13 cellular contexts compared by ENCODE assay signal in genomic region chr22:24428751-24429410, GRCh38. TPM values are rescaled to one million over a fixed set of nuclear protein-coding genes. Genes with fewer than 3 reads are reported as not detected.
DNase-seq lines count a peak whose midpoint lies in the region; ATAC-seq, FAIRE-seq and TF ChIP-seq lines count a peak whose summit lies in the region.
"Had no signal": no experiment of that assay in that cellular context is flagged by ENCODE, and none has a peak within 500 bp of the region (broad histone marks: within the 10 kb centered on the region; RNA-seq: fewer than 3 reads in every experiment).

No MANE protein-coding gene starts in this region.

- 79% methylated on average over 10 of the region's 11 CpGs for WGBS in mesenchymal stem cell

- DNase-seq in NCI-H1694 treated with DMSO at 0.1 percent for 48 hours (lab: John Stamatoyannopoulos, UW) (peak; percentile 21), NCI-H1694 (lab: John Stamatoyannopoulos, UW) (no peak), GM12891 (ENCODE audit: insufficient read length, low spot score) (no peak), mesenchymal stem cell (no peak), ecto neural progenitor cell (ENCODE audit: low spot score) (no peak), DMS153 (lab: John Stamatoyannopoulos, UW) (no peak)
- peak; percentile 44 for DNase-seq in activated CD8-positive, alpha-beta T cell treated with anti-CD3 and anti-CD28 coated beads, Interleukin-2, amount 10 ng/mL, durations not matched to agents 7 days and 5 days
- no peak for DNase-seq in natural killer cell treated with Interleukin-12 subunit alpha and Interleukin-12 subunit beta and Interleukin-15 and Interleukin-18, amount 100 ng/mL, for 72 hours (ENCODE audit: low spot score)
- DNase-seq: 8988T, NCI-H345, T1000, testis had no signal

- H3K9me3 ChIP-seq in mesenchymal stem cell (ENCODE audit: control insufficient read depth, low read length), result no peaks in the 10 kb centered on the region
- H3K9me3 ChIP-seq: testis had no signal

- H2BK5ac ChIP-seq in mesenchymal stem cell (ENCODE audit: low read depth, low read length, poor library complexity, severe bottlenecking), result no peak overlapping the region

- peaks cover 9% of the 10 kb centered on the region for H3K36me3 Mint-ChIP-seq in activated CD8-positive, alpha-beta T cell treated with anti-CD3 and anti-CD28 coated beads, Interleukin-2, amount 10 ng/mL, durations not matched to agents 7 days and 5 days (ENCODE audit: low read depth)
- H3K36me3 Mint-ChIP-seq in natural killer cell treated with Interleukin-12 subunit alpha and Interleukin-12 subunit beta and Interleukin-15 and Interleukin-18, amount 100 ng/mL, for 72 hours, result no peaks in the 10 kb centered on the region

- FAIRE-seq in GM12891 (lab: Jason Lieb, UNC), result peak; percentile 69

- no peaks in the 10 kb centered on the region for H3K79me1 ChIP-seq in mesenchymal stem cell (replicated peaks; ENCODE audit: low read length, poor library complexity, severe bottlenecking)

- ATAC-seq in activated CD8-positive, alpha-beta T cell treated with anti-CD3 and anti-CD28 coated beads, Interleukin-2, amount 10 ng/mL, durations not matched to agents 7 days and 5 days, result peak; percentile 0
- ATAC-seq in natural killer cell treated with Interleukin-12 subunit alpha and Interleukin-12 subunit beta and Interleukin-15 and Interleukin-18, amount 100 ng/mL, for 72 hours, result no peak

- H3K18ac ChIP-seq in mesenchymal stem cell (ENCODE audit: low read depth in 1 of 2, low read length in 2 of 2), result no peak overlapping the region

- no peak overlapping the region for H3K14ac ChIP-seq in mesenchymal stem cell (ENCODE audit: low read length in 2 of 2)

- H3K4ac ChIP-seq in mesenchymal stem cell (ENCODE audit: low read depth in 1 of 2, low read length in 2 of 2), result no peak overlapping the region

- H3K27ac ChIP-seq in mesenchymal stem cell (ENCODE audit: low read length, poor library complexity, severe bottlenecking), result no peak overlapping the region
- H3K27ac ChIP-seq: testis had no signal

- CTCF ChIA-PET in activated CD8-positive, alpha-beta T cell treated with anti-CD3 and anti-CD28 coated beads, Interleukin-2, amount 10 ng/mL, durations not matched to agents 7 days and 5 days (lab: Charles Lee), result interaction anchor here (1.1 to 8.0 kb wide), 6 partner anchors 6 to 93 kb away, joined by 3 to 85 read pairs (median 8); no protein-coding TSS in a partner anchor

- POLR2A ChIA-PET in activated CD8-positive, alpha-beta T cell treated with anti-CD3 and anti-CD28 coated beads, Interleukin-2, amount 10 ng/mL, durations not matched to agents 7 days and 5 days (lab: Charles Lee), result interaction anchor here (5.4 kb wide), 1 partner anchor 7 kb away, joined by 34 read pairs; no protein-coding TSS in a partner anchor

- no peaks in the 10 kb centered on the region for H3K36me3 ChIP-seq in mesenchymal stem cell (ENCODE audit: control insufficient read depth in 1 of 2, insufficient read depth in 2 of 2, low read depth in 1 of 2, low read length in 2 of 2)

- H3K4me2 ChIP-seq in mesenchymal stem cell (ENCODE audit: low read length, poor library complexity, severe bottlenecking), result no peak overlapping the region

- H2BK15ac ChIP-seq in mesenchymal stem cell (ENCODE audit: low read depth, poor library complexity, severe bottlenecking), result no peak overlapping the region

- no peak overlapping the region for H2BK120ac ChIP-seq in mesenchymal stem cell (ENCODE audit: low read depth, low read length)

- H3K4me1 ChIP-seq in mesenchymal stem cell (ENCODE audit: control insufficient read depth, insufficient read depth, low read depth, low read length), result peaks cover 50% of the 10 kb centered on the region

- no peak overlapping the region for H3K9ac ChIP-seq in mesenchymal stem cell (ENCODE audit: low read length)

- peak overlapping the region; percentile 93 for H3K27ac Mint-ChIP-seq in activated CD8-positive, alpha-beta T cell treated with anti-CD3 and anti-CD28 coated beads, Interleukin-2, amount 10 ng/mL, durations not matched to agents 7 days and 5 days
- H3K27ac Mint-ChIP-seq in natural killer cell treated with Interleukin-12 subunit alpha and Interleukin-12 subunit beta and Interleukin-15 and Interleukin-18, amount 100 ng/mL, for 72 hours, result peak overlapping the region; percentile 100

- H2AK5ac ChIP-seq in mesenchymal stem cell (ENCODE audit: low read length, severe bottlenecking), result no peak overlapping the region

- H3K4me1 Mint-ChIP-seq in activated CD8-positive, alpha-beta T cell treated with anti-CD3 and anti-CD28 coated beads, Interleukin-2, amount 10 ng/mL, durations not matched to agents 7 days and 5 days (ENCODE audit: low read depth), result peaks cover 85% of the 10 kb centered on the region
- peaks cover 51% of the 10 kb centered on the region in 2 donors for H3K4me1 Mint-ChIP-seq in natural killer cell treated with Interleukin-12 subunit alpha and Interleukin-12 subunit beta and Interleukin-15 and Interleukin-18, amount 100 ng/mL, for 72 hours (ENCODE audit: low read depth in 2 of 2)

- no peak overlapping the region for H2AFZ ChIP-seq in mesenchymal stem cell (ENCODE audit: low read depth, low read length)

- peaks cover 4 to 22% of the 10 kb centered on the region in 2 experiments for H3K27me3 ChIP-seq in mesenchymal stem cell (ENCODE audit: control insufficient read depth in 1 of 2, insufficient read depth in 1 of 2, low read length in 2 of 2)
- H3K27me3 ChIP-seq: testis had no signal

- peak overlapping the region; percentile 80 for H3K4me3 Mint-ChIP-seq in activated CD8-positive, alpha-beta T cell treated with anti-CD3 and anti-CD28 coated beads, Interleukin-2, amount 10 ng/mL, durations not matched to agents 7 days and 5 days
- H3K4me3 Mint-ChIP-seq in natural killer cell treated with Interleukin-12 subunit alpha and Interleukin-12 subunit beta and Interleukin-15 and Interleukin-18, amount 100 ng/mL, for 72 hours, result peak overlapping the region; percentile 82
- H3K4me3 Mint-ChIP-seq: nephron progenitor cell had no signal

- H3K4me3 ChIP-seq in mesenchymal stem cell (ENCODE audit: insufficient read depth in 1 of 2, low read depth in 1 of 2, low read length in 2 of 2), result no peak overlapping the region
- H3K4me3 ChIP-seq: testis had no signal

- TF ChIP-seq POLR2A in GM12891 (IDR thresholded peaks at IDR 0.05; ENCODE audit: low read depth, low read length), result no peak

- H2BK12ac ChIP-seq in mesenchymal stem cell (ENCODE audit: low read length in 2 of 2), result no peak overlapping the region

- no peak overlapping the region for H4K91ac ChIP-seq in mesenchymal stem cell (ENCODE audit: low read length)

- no peak overlapping the region for H4K8ac ChIP-seq in mesenchymal stem cell (ENCODE audit: low read length)

- no peaks in the 10 kb centered on the region for H3K9me3 Mint-ChIP-seq in activated CD8-positive, alpha-beta T cell treated with anti-CD3 and anti-CD28 coated beads, Interleukin-2, amount 10 ng/mL, durations not matched to agents 7 days and 5 days (ENCODE audit: insufficient read depth)
- H3K9me3 Mint-ChIP-seq in natural killer cell treated with Interleukin-12 subunit alpha and Interleukin-12 subunit beta and Interleukin-15 and Interleukin-18, amount 100 ng/mL, for 72 hours, result no peaks in the 10 kb centered on the region
- H3K9me3 Mint-ChIP-seq: nephron progenitor cell had no signal

- no peak overlapping the region for H3K23ac ChIP-seq in mesenchymal stem cell (ENCODE audit: low read length in 2 of 2)

- no peaks in the 10 kb centered on the region for H3K27me3 Mint-ChIP-seq in activated CD8-positive, alpha-beta T cell treated with anti-CD3 and anti-CD28 coated beads, Interleukin-2, amount 10 ng/mL, durations not matched to agents 7 days and 5 days (ENCODE audit: low read depth)
- H3K27me3 Mint-ChIP-seq in natural killer cell treated with Interleukin-12 subunit alpha and Interleukin-12 subunit beta and Interleukin-15 and Interleukin-18, amount 100 ng/mL, for 72 hours, result no peaks in the 10 kb centered on the region

TF ChIP-seq in GM12891, 5 proteins besides CTCF, POLR2A, EP300 and RAD21:
- TF ChIP-seq TAF1 (IDR thresholded peaks at IDR 0.05; ENCODE audit: low read depth, low read length), result no peak
- no peak for TF ChIP-seq POLR2AphosphoS5 (IDR thresholded peaks at IDR 0.05; ENCODE audit: low read depth, low read length)
- no peak for TF ChIP-seq SPI1 (IDR thresholded peaks at IDR 0.05; ENCODE audit: low read depth, low read length)
- no peak for TF ChIP-seq POU2F2 (IDR thresholded peaks at IDR 0.05; ENCODE audit: low read depth, low read length)
- no peak for TF ChIP-seq PAX5 (IDR thresholded peaks at IDR 0.05; ENCODE audit: insufficient read depth, low read length, severe bottlenecking)

RNA-seq across cellular contexts. Expression of gene ADORA2A, which starts 1.5 kb away (rescaled TPM):
- 15.5 TPM for polyA plus RNA-seq in GM12891 (2012; ENCODE audit: low read depth, missing spikeins)
- total RNA-seq in activated CD8-positive, alpha-beta T cell treated with anti-CD3 and anti-CD28 coated beads, Interleukin-2, amount 10 ng/mL, durations not matched to agents 7 days and 5 days, result 10 to 100 TPM; 20.3 to 20.4 TPM
- 10 to 100 TPM; 29.0 to 81.6 TPM for total RNA-seq in natural killer cell treated with Interleukin-12 subunit alpha and Interleukin-12 subunit beta and Interleukin-15 and Interleukin-18, amount 100 ng/mL, for 72 hours
- polyA plus RNA-seq in mesenchymal stem cell (2013, experiment 1 of 2), result 1.0 TPM
- polyA plus RNA-seq in mesenchymal stem cell (2013, experiment 2 of 2), result 1.1 TPM

Comparison
In these comparisons a context has a peak if more than half of its experiments do, and no peak if none do; other contexts are left out.
1. DNase-seq: peak in NCI-H1694 treated with DMSO at 0.1 percent for 48 hours (single experiment) and activated CD8-positive, alpha-beta T cell treated with anti-CD3 and anti-CD28 coated beads, Interleukin-2, amount 10 ng/mL, durations not matched to agents 7 days and 5 days (single experiment); none in NCI-H1694 (single experiment), GM12891 (single experiment), natural killer cell treated with Interleukin-12 subunit alpha and Interleukin-12 subunit beta and Interleukin-15 and Interleukin-18, amount 100 ng/mL, for 72 hours (single experiment), mesenchymal stem cell (single experiment), ecto neural progenitor cell (single experiment) and DMS153 (single experiment).